ENCODE assay signal across 1 cellular context in genomic region chr2:176074919-176075425, GRCh38.
TF ChIP-seq lines count a peak whose summit lies in the region.

No MANE protein-coding gene starts in this region.

TF ChIP-seq in GM23338, 12 proteins besides CTCF, POLR2A, EP300 and RAD21:
- TF ChIP-seq REST (IDR thresholded peaks at IDR 0.05; ENCODE audit: unreplicated experiment) (no peak), POLR2AphosphoS5 (IDR thresholded peaks at IDR 0.05; ENCODE audit: low read depth) (no peak), ZNF331 (CRISPR knock-in tag; IDR thresholded peaks at IDR 0.05; ENCODE audit: low read depth) (no peak), STAT1 (IDR thresholded peaks at IDR 0.05; ENCODE audit: unreplicated experiment) (no peak), JUNB (IDR thresholded peaks at IDR 0.05; ENCODE audit: unreplicated experiment) (no peak), EZH2 (IDR thresholded peaks at IDR 0.05; ENCODE audit: low read depth, unreplicated experiment) (peak; percentile 75), ZNF462 (CRISPR knock-in tag; IDR thresholded peaks at IDR 0.05) (no peak), NANOG (IDR thresholded peaks at IDR 0.05; ENCODE audit: borderline replicate concordance) (no peak)
